ENCODE assay signal across 8 cellular contexts in the genomic region with DNA sequence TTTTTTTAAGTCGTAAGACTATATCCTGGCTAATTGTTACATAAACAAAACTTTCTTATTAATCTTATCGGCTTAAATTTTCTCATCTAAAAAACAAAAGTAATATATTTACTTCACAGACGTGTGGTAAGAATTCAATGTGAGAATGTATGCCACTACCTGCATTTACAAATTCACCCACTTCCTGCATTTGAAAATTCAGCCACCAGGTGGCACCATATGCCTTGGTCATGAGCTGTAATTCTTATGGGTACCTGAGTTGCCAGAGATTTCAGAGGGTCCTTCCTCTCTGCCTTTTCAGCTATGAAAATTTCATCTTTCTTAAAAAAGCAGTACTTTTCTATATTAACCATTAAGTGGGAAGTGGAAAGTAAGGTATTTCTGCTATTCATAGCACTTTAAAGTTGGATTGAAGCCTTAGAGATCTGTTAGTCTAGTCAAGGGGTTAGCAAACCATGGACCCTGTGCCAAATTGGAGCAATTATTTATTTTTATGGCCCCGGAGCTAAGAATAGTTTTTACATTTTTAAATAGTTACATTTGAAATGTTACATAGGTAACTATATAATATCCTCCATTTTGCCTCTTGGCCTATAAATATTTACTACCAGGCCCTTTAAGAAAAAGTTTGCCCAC.
DNase-seq lines count a peak whose midpoint lies in the region; ATAC-seq and TF ChIP-seq lines count a peak whose summit lies in the region.

No MANE protein-coding gene starts in this region.

- H3K27me3 Mint-ChIP-seq in activated naive CD4-positive, alpha-beta T cell treated with anti-CD3 and anti-CD28 coated beads, Interleukin-2, amount 10 ng/mL, durations not matched to agents 7 days and 5 days = no peaks in the 10 kb centered on the region
- H3K27me3 Mint-ChIP-seq in progenitor cell of endocrine pancreas = no peaks in the 10 kb centered on the region

- no peaks in the 10 kb centered on the region for H3K36me3 Mint-ChIP-seq in activated naive CD4-positive, alpha-beta T cell treated with anti-CD3 and anti-CD28 coated beads, Interleukin-2, amount 10 ng/mL, durations not matched to agents 7 days and 5 days
- H3K36me3 Mint-ChIP-seq in progenitor cell of endocrine pancreas (ENCODE audit: insufficient read depth) = peaks cover 9% of the 10 kb centered on the region

- CTCF ChIA-PET in activated naive CD4-positive, alpha-beta T cell treated with anti-CD3 and anti-CD28 coated beads, Interleukin-2, amount 10 ng/mL, durations not matched to agents 7 days and 5 days (lab: Charles Lee) = interaction anchor here (0.7 to 5.6 kb wide), 16 partner anchors 9 to 521 kb away, joined by 3 to 55 read pairs (median 6); no protein-coding TSS in a partner anchor

- H3K4me1 Mint-ChIP-seq in activated naive CD4-positive, alpha-beta T cell treated with anti-CD3 and anti-CD28 coated beads, Interleukin-2, amount 10 ng/mL, durations not matched to agents 7 days and 5 days = no peaks in the 10 kb centered on the region
- no peaks in the 10 kb centered on the region for H3K4me1 Mint-ChIP-seq in progenitor cell of endocrine pancreas (ENCODE audit: low read depth)

- H3K4me1 ChIP-seq in DND-41 (ENCODE audit: insufficient read depth, low read length) = no peaks in the 10 kb centered on the region
- no peaks in the 10 kb centered on the region for H3K4me1 ChIP-seq in uterus

- no peaks in the 10 kb centered on the region for H4K20me1 ChIP-seq in DND-41 (ENCODE audit: insufficient read depth, low read length)

- TF ChIP-seq CTCF in DND-41 (IDR thresholded peaks at IDR 0.05; ENCODE audit: borderline replicate concordance, extremely low read depth, low read length, poor library complexity, severe bottlenecking) = peak; percentile 86
- TF ChIP-seq CTCF in progenitor cell of endocrine pancreas (IDR thresholded peaks at IDR 0.05; ENCODE audit: unreplicated experiment) = peak; percentile 87
- peak; percentile 69 to 84 (median 82) for TF ChIP-seq CTCF in uterus (IDR thresholded peaks at IDR 0.05)

- H3K36me3 ChIP-seq in DND-41 (ENCODE audit: insufficient read depth, low read length) (no peaks in the 10 kb centered on the region), uterus (no peaks in the 10 kb centered on the region)

- H3K9ac ChIP-seq in DND-41 (ENCODE audit: low read depth, low read length) = no peak overlapping the region

- no peak overlapping the region for H3K27ac Mint-ChIP-seq in activated naive CD4-positive, alpha-beta T cell treated with anti-CD3 and anti-CD28 coated beads, Interleukin-2, amount 10 ng/mL, durations not matched to agents 7 days and 5 days
- no peak overlapping the region for H3K27ac Mint-ChIP-seq in progenitor cell of endocrine pancreas

- no peaks in the 10 kb centered on the region for H3K9me3 ChIP-seq in DND-41 (ENCODE audit: insufficient read depth, low read length, severe bottlenecking)
- H3K9me3 ChIP-seq in uterus = no peaks in the 10 kb centered on the region

- H3K27ac ChIP-seq in DND-41 (ENCODE audit: low read length) = no peak overlapping the region
- H3K27ac ChIP-seq in uterus = no peak overlapping the region

- intact Hi-C loops in uterus (cut with DNase I; ENCODE audit: low total_unique reads) = no loop called here

- TF ChIP-seq POLR2A in uterus (IDR thresholded peaks at IDR 0.05) = no peak

- no peaks in the 10 kb centered on the region for H3K79me2 ChIP-seq in DND-41 (ENCODE audit: insufficient read depth, low read length)

- no peak overlapping the region for H2AFZ ChIP-seq in DND-41 (ENCODE audit: low read depth, low read length)

- in situ Hi-C loops in KBM-7 (cut with MboI; ENCODE audit: low pct_unique_long_range_greater_than_20kb, low sequenced_read_pairs) = no loop called here

- H3K9me3 Mint-ChIP-seq in activated naive CD4-positive, alpha-beta T cell treated with anti-CD3 and anti-CD28 coated beads, Interleukin-2, amount 10 ng/mL, durations not matched to agents 7 days and 5 days = no peaks in the 10 kb centered on the region
- H3K9me3 Mint-ChIP-seq in progenitor cell of endocrine pancreas (ENCODE audit: low read depth) = no peaks in the 10 kb centered on the region

- H3K4me2 ChIP-seq in DND-41 (ENCODE audit: insufficient read depth, low read length) = no peak overlapping the region

- H3K4me3 Mint-ChIP-seq in activated naive CD4-positive, alpha-beta T cell treated with anti-CD3 and anti-CD28 coated beads, Interleukin-2, amount 10 ng/mL, durations not matched to agents 7 days and 5 days = no peak overlapping the region
- no peak overlapping the region for H3K4me3 Mint-ChIP-seq in progenitor cell of endocrine pancreas (ENCODE audit: low read depth)

- ATAC-seq in DND-41 (ENCODE audit: insufficient read depth, low read depth) (peak; percentile 62; the same call in 2 of the 3 replicates), SK-N-SH treated with all-trans-retinoic acid at 6 μM for 48 hours (peak; percentile 82), GM18861 (IDR thresholded peaks at IDR 0.05; ENCODE audit: unreplicated experiment) (no peak)

- peak; percentile 71 for DNase-seq in DND-41
- peak; percentile 87 for DNase-seq in KBM-7
- peak; percentile 82 for DNase-seq in activated naive CD4-positive, alpha-beta T cell treated with anti-CD3 and anti-CD28 coated beads, Interleukin-2, amount 10 ng/mL, durations not matched to agents 7 days and 5 days
- DNase-seq in glomerular endothelial cell (ENCODE audit: extremely low read depth, low read depth, low spot score) = peak; percentile 39
- peak; percentile 60 for DNase-seq in progenitor cell of endocrine pancreas (ENCODE audit: low spot score, unreplicated experiment)
- peak; percentile 56 to 62 for DNase-seq in uterus

- H3K4me3 ChIP-seq in DND-41 (ENCODE audit: low read depth in 1 of 2, low read length in 2 of 2) (no peak overlapping the region), uterus (no peak overlapping the region)

- H3K27me3 ChIP-seq in DND-41 (ENCODE audit: insufficient read depth, low read length, poor library complexity) = no peaks in the 10 kb centered on the region
- no peaks in the 10 kb centered on the region for H3K27me3 ChIP-seq in uterus

TF ChIP-seq in SK-N-SH treated with all-trans-retinoic acid at 6 μM for 48 hours, 23 proteins besides CTCF, POLR2A, EP300 and RAD21:
- TF ChIP-seq TCF4 (CRISPR knock-in tag; IDR thresholded peaks at IDR 0.05; ENCODE audit: borderline replicate concordance) = no peak
- TF ChIP-seq PPARA (CRISPR knock-in tag; IDR thresholded peaks at IDR 0.05; ENCODE audit: borderline replicate concordance) = no peak
- no peak for TF ChIP-seq GLIS3 (CRISPR knock-in tag; IDR thresholded peaks at IDR 0.05)
